Comparison of ENCODE assay signal across 1 cellular context in the genomic region with DNA sequence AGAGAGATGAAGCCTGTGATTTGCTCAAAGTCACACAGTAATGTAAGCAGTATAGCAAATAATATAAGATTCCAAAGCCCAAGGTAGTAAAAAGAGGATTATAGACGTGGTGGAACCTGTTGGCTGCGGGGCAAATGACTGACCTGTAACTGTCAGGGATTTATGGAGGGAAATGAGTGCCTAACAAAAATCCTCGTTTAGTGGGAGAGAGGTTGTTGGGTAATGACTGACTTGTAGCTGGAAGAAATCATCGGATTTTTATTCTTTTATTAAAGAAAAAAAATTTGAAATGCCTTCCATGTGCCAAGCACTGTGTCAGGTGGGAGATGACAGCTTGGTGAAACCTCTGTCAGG.
TF ChIP-seq lines count a peak whose summit lies in the region.

No MANE protein-coding gene starts in this region.

TF ChIP-seq in H1, 55 proteins besides CTCF, POLR2A, EP300 and RAD21:
- TF ChIP-seq, protein P1, sequence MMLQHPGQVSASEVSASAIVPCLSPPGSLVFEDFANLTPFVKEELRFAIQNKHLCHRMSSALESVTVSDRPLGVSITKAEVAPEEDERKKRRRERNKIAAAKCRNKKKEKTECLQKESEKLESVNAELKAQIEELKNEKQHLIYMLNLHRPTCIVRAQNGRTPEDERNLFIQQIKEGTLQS (IDR thresholded peaks at IDR 0.05; ENCODE audit: insufficient read depth, low read depth, low read length) = no peak
- TF ChIP-seq, protein P2, sequence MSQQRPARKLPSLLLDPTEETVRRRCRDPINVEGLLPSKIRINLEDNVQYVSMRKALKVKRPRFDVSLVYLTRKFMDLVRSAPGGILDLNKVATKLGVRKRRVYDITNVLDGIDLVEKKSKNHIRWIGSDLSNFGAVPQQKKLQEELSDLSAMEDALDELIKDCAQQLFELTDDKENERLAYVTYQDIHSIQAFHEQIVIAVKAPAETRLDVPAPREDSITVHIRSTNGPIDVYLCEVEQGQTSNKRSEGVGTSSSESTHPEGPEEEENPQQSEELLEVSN (IDR thresholded peaks at IDR 0.05) = no peak
- TF ChIP-seq, protein P3, sequence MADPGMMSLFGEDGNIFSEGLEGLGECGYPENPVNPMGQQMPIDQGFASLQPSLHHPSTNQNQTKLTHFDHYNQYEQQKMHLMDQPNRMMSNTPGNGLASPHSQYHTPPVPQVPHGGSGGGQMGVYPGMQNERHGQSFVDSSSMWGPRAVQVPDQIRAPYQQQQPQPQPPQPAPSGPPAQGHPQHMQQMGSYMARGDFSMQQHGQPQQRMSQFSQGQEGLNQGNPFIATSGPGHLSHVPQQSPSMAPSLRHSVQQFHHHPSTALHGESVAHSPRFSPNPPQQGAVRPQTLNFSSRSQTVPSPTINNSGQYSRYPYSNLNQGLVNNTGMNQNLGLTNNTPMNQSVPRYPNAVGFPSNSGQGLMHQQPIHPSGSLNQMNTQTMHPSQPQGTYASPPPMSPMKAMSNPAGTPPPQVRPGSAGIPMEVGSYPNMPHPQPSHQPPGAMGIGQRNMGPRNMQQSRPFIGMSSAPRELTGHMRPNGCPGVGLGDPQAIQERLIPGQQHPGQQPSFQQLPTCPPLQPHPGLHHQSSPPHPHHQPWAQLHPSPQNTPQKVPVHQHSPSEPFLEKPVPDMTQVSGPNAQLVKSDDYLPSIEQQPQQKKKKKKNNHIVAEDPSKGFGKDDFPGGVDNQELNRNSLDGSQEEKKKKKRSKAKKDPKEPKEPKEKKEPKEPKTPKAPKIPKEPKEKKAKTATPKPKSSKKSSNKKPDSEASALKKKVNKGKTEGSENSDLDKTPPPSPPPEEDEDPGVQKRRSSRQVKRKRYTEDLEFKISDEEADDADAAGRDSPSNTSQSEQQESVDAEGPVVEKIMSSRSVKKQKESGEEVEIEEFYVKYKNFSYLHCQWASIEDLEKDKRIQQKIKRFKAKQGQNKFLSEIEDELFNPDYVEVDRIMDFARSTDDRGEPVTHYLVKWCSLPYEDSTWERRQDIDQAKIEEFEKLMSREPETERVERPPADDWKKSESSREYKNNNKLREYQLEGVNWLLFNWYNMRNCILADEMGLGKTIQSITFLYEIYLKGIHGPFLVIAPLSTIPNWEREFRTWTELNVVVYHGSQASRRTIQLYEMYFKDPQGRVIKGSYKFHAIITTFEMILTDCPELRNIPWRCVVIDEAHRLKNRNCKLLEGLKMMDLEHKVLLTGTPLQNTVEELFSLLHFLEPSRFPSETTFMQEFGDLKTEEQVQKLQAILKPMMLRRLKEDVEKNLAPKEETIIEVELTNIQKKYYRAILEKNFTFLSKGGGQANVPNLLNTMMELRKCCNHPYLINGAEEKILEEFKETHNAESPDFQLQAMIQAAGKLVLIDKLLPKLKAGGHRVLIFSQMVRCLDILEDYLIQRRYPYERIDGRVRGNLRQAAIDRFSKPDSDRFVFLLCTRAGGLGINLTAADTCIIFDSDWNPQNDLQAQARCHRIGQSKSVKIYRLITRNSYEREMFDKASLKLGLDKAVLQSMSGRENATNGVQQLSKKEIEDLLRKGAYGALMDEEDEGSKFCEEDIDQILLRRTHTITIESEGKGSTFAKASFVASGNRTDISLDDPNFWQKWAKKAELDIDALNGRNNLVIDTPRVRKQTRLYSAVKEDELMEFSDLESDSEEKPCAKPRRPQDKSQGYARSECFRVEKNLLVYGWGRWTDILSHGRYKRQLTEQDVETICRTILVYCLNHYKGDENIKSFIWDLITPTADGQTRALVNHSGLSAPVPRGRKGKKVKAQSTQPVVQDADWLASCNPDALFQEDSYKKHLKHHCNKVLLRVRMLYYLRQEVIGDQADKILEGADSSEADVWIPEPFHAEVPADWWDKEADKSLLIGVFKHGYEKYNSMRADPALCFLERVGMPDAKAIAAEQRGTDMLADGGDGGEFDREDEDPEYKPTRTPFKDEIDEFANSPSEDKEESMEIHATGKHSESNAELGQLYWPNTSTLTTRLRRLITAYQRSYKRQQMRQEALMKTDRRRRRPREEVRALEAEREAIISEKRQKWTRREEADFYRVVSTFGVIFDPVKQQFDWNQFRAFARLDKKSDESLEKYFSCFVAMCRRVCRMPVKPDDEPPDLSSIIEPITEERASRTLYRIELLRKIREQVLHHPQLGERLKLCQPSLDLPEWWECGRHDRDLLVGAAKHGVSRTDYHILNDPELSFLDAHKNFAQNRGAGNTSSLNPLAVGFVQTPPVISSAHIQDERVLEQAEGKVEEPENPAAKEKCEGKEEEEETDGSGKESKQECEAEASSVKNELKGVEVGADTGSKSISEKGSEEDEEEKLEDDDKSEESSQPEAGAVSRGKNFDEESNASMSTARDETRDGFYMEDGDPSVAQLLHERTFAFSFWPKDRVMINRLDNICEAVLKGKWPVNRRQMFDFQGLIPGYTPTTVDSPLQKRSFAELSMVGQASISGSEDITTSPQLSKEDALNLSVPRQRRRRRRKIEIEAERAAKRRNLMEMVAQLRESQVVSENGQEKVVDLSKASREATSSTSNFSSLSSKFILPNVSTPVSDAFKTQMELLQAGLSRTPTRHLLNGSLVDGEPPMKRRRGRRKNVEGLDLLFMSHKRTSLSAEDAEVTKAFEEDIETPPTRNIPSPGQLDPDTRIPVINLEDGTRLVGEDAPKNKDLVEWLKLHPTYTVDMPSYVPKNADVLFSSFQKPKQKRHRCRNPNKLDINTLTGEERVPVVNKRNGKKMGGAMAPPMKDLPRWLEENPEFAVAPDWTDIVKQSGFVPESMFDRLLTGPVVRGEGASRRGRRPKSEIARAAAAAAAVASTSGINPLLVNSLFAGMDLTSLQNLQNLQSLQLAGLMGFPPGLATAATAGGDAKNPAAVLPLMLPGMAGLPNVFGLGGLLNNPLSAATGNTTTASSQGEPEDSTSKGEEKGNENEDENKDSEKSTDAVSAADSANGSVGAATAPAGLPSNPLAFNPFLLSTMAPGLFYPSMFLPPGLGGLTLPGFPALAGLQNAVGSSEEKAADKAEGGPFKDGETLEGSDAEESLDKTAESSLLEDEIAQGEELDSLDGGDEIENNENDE (IDR thresholded peaks at IDR 0.05; ENCODE audit: insufficient replicate concordance, low read length) = no peak
- TF ChIP-seq BRCA1 (IDR thresholded peaks at IDR 0.05; ENCODE audit: low read depth, low read length) (no peak), CBX5 (IDR thresholded peaks at IDR 0.05; ENCODE audit: low read depth, low read length) (no peak), MAFK (IDR thresholded peaks at IDR 0.05; ENCODE audit: low read depth, low read length) (no peak), NANOG (IDR thresholded peaks at IDR 0.05; ENCODE audit: insufficient read depth, low read depth, low read length, poor library complexity, severe bottlenecking) (no peak), SUZ12 (IDR thresholded peaks at IDR 0.05; ENCODE audit: low read length) (no peak), TBP (IDR thresholded peaks at IDR 0.05; ENCODE audit: low read depth, low read length) (no peak), TCF12 (IDR thresholded peaks at IDR 0.05; ENCODE audit: low read depth, low read length) (no peak), CHD1 (IDR thresholded peaks at IDR 0.05; ENCODE audit: low read depth, low read length) (no peak)
- TF ChIP-seq, protein P4, sequence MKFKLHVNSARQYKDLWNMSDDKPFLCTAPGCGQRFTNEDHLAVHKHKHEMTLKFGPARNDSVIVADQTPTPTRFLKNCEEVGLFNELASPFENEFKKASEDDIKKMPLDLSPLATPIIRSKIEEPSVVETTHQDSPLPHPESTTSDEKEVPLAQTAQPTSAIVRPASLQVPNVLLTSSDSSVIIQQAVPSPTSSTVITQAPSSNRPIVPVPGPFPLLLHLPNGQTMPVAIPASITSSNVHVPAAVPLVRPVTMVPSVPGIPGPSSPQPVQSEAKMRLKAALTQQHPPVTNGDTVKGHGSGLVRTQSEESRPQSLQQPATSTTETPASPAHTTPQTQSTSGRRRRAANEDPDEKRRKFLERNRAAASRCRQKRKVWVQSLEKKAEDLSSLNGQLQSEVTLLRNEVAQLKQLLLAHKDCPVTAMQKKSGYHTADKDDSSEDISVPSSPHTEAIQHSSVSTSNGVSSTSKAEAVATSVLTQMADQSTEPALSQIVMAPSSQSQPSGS (IDR thresholded peaks at IDR 0.05; ENCODE audit: low read length) = no peak
